ENCODE assay signal across 10 cellular contexts in the genomic region with DNA sequence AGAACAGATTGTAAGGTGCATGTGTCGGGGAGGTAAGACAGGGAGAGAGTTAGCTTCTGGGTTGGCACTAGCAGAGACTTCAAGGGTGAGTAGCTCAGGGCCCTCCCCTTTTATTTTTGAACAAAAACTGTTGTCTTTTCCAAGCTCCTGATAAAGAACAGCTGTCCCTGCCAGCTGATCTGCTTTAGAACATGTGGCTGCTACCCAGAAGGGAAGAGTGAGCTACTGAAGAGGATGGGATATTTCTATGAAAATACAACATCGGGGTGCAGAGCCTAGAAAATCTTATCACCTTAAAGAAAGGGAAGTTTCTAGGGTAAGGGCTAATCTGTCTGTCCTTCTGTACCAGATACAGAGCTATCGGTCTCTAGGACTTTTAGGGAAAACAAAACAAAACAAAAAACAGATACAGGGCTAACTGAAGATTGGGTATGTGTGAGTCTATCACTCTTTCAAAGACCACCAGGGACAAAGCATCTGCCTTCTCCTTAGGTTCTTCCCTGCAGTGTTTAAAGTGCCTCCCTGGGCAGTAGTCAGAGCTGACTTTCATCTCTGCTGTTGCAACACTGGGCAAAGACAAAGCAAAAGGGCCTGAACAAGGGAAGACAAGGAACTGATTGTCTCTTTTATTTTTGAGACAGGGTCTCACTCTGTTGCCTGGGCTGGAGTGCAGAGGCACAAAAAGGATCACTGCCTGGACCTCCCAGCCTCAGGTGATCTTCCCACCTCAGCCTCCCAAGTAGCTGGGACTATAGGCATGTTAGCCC. TPM values are rescaled to one million over a fixed set of nuclear protein-coding genes. Genes with fewer than 3 reads are reported as not detected.
DNase-seq lines count a peak whose midpoint lies in the region; ATAC-seq, FAIRE-seq and TF ChIP-seq lines count a peak whose summit lies in the region.
"Had no signal": no experiment of that assay in that cellular context is flagged by ENCODE, and none has a peak within 500 bp of the region (broad histone marks: within the 10 kb centered on the region; RNA-seq: fewer than 3 reads in every experiment).

No MANE protein-coding gene starts in this region.

- H3K4me1 ChIP-seq in K562 (replicated peaks in 1 of 2; ENCODE audit: control insufficient read depth in 2 of 2, insufficient read depth in 2 of 2, low read length in 2 of 2) (peaks cover 62 to 70% of the 10 kb centered on the region in 2 experiments), left lung (peaks cover 15 to 35% of the 10 kb centered on the region in 2 donors), stomach smooth muscle (ENCODE audit: control insufficient read depth, insufficient read depth, low read length) (peaks cover 36% of the 10 kb centered on the region), H9 (ENCODE audit: insufficient read depth, low read length) (peaks cover 5% of the 10 kb centered on the region; the same call in 1 of the 2 replicates)

- no peak overlapping the region for H2BK20ac ChIP-seq in H9 (ENCODE audit: low read depth, low read length, poor library complexity, severe bottlenecking)

- 25% methylated on average over 3 of the region's 3 CpGs for WGBS in K562 (ENCODE audit: insufficient coverage, low coverage, missing lambda C conversion rate)
- WGBS in H9 (ENCODE audit: extremely low coverage, insufficient read length, low lambda C conversion rate): no CpG with 5 or more reads among the region's 3 CpGs

- no peak for FAIRE-seq in K562 (lab: Jason Lieb, UNC)

- no peak overlapping the region for H2AK5ac ChIP-seq in H9 (ENCODE audit: insufficient read length, low read length)

- peaks cover 5% of the 10 kb centered on the region for H3K9me1 ChIP-seq in K562 (ENCODE audit: control insufficient read depth, insufficient read depth, low read length)

- ATAC-seq in K562 (no peak), left lung (no peak), HG03108 (IDR thresholded peaks at IDR 0.05; ENCODE audit: unreplicated experiment) (no peak)

- no TSS peak for BruUV-seq in K562 (replicated peaks; lab: Mats Ljungman, UMichigan)

- no peak overlapping the region for H2BK120ac ChIP-seq in H9 (ENCODE audit: low read depth, low read length, poor library complexity, severe bottlenecking)

- no peak overlapping the region for H2BK12ac ChIP-seq in H9 (ENCODE audit: insufficient read length, low read depth, low read length)

- H3K4me3 ChIP-seq in K562 (no peak overlapping the region), left lung (no peak overlapping the region), stomach smooth muscle (ENCODE audit: low read length in 2 of 2) (no peak overlapping the region)
- H3K4me3 ChIP-seq: cardiac muscle cell had no signal

- H4K5ac ChIP-seq in H9 (ENCODE audit: insufficient read length, low read depth, low read length): no peak overlapping the region

- CTCF ChIA-PET in K562 (lab: Yijun Ruan, JAX; ENCODE audit: low intra/inter-chr PET ratio): no interaction called here

- no peak overlapping the region for H3K4me3 Mint-ChIP-seq in H9

- no peak overlapping the region for H3T11ph ChIP-seq in H9 (ENCODE audit: low read length)

- POLR2A ChIA-PET in K562 (lab: Yijun Ruan, JAX): interaction anchor here (0.6 to 4.3 kb wide), 24 partner anchors 10 to 329 kb away, joined by 3 to 36 read pairs (median 4); partner anchors contain the start of genes FLOT2, NEK8, RPL23A and TLCD1

- no peak for TF ChIP-seq CTCF in K562 (IDR thresholded peaks at IDR 0.05 in 2 of 3, conservative IDR thresholded peaks at IDR 0.05 in 1 of 3; ENCODE audit: insufficient read depth in 2 of 3, low read depth in 1 of 3, low read length in 3 of 3)
- no peak for TF ChIP-seq CTCF in left lung (IDR thresholded peaks at IDR 0.05)
- TF ChIP-seq CTCF in H9 (conservative IDR thresholded peaks at IDR 0.05): no peak

- TF ChIP-seq POLR2A in K562 (conservative IDR thresholded peaks at IDR 0.05): no peak

- H3K79me2 ChIP-seq in K562 (ENCODE audit: control insufficient read depth, insufficient read depth, low read length) (peaks cover 9% of the 10 kb centered on the region; the same call in 2 of the 3 replicates), H9 (ENCODE audit: insufficient read depth, low read length) (no peaks in the 10 kb centered on the region)

- H3K4me2 ChIP-seq in K562 (ENCODE audit: insufficient read depth, low read length) (peak overlapping the region; percentile 71), H9 (ENCODE audit: insufficient read depth, insufficient read length, low read length) (no peak overlapping the region)

- H3K9ac ChIP-seq in K562 (ENCODE audit: insufficient read depth in 1 of 2, low read depth in 2 of 2, low read length in 2 of 2) (peak overlapping the region in 1 of 2 experiments; percentile 40; a peak in 1 of 4 replicates), stomach smooth muscle (ENCODE audit: low read length in 2 of 2) (peak overlapping the region; percentile 4 to 58), H9 (ENCODE audit: extremely low read depth, insufficient read length, low read length) (no peak overlapping the region)

- no peak overlapping the region for H4K8ac ChIP-seq in H9 (replicated peaks; ENCODE audit: insufficient read length, low read depth, low read length)

- peak; percentile 55 for DNase-seq in LHCN-M2 (ENCODE audit: low read depth)
- peak in 2 of 4 experiments; percentile 35 to 45 for DNase-seq in K562 (ENCODE audit: extremely low read depth in 1 of 4, low spot score in 3 of 4)
- DNase-seq in left lung: no peak
- DNase-seq in NCI-H1105 treated with DMSO at 0.1 percent for 48 hours (lab: John Stamatoyannopoulos, UW): no peak
- DNase-seq in H9: no peak
- DNase-seq in NOMO-1 treated with dmso at 0.1 percent for 144 hours (lab: John Stamatoyannopoulos, UW; ENCODE audit: unreplicated experiment): no peak
- DNase-seq: NCI-H345 had no signal

- in situ Hi-C loops in K562 (cut with MboI): no loop called here

- intact Hi-C loops in K562 (cut with micrococcal nuclease) (loop anchor here (10.0 kb wide), 1 partner anchor 313 kb away; the partner anchor contains the start of gene SPAG5), left lung (cut with DNase I) (no loop called here)

- no peak overlapping the region for H3K23ac ChIP-seq in H9 (ENCODE audit: insufficient read length, low read depth, low read length)

- no peak overlapping the region for H4K91ac ChIP-seq in H9 (ENCODE audit: insufficient read length, low read depth, low read length)

- no peaks in the 10 kb centered on the region for H3K23me2 ChIP-seq in H9 (ENCODE audit: insufficient read length, low read depth, low read length, poor library complexity, severe bottlenecking)

- peaks cover 11% of the 10 kb centered on the region; the same call in 1 of the 2 replicates for H4K20me1 ChIP-seq in K562 (replicated peaks; ENCODE audit: control insufficient read depth, insufficient read depth, low read length)
- no peaks in the 10 kb centered on the region for H4K20me1 ChIP-seq in H9 (ENCODE audit: control insufficient read depth, insufficient read depth, insufficient read length)

- no peak overlapping the region for H2BK15ac ChIP-seq in H9 (ENCODE audit: low read depth, low read length)

- H2BK5ac ChIP-seq in H9 (ENCODE audit: insufficient read length, low read length): no peak overlapping the region

- no peak overlapping the region for H3K4ac ChIP-seq in H9 (ENCODE audit: low read depth, low read length)

- H3K27ac Mint-ChIP-seq in H9: peak overlapping the region in 1 of 3 experiments; percentile 79; a peak in 3 of 7 replicates

- peak overlapping the region; percentile 42; the same call in 1 of the 3 replicates for H3K27ac ChIP-seq in K562 (ENCODE audit: extremely low read depth, low read depth, low read length)
- H3K27ac ChIP-seq in left lung: peak overlapping the region; percentile 45 to 86
- H3K27ac ChIP-seq in stomach smooth muscle (ENCODE audit: low read length): peak overlapping the region; percentile 80
- no peak overlapping the region for H3K27ac ChIP-seq in H9 (ENCODE audit: insufficient read length, low read depth, low read length)
- H3K27ac ChIP-seq: cardiac muscle cell had no signal

- H3K18ac ChIP-seq in H9 (ENCODE audit: insufficient read length, low read depth, low read length): no peak overlapping the region

- H3K9me3 ChIP-seq in K562 (replicated peaks; ENCODE audit: control insufficient read depth, insufficient read depth, low read depth, low read length) (no peaks in the 10 kb centered on the region), left lung (no peaks in the 10 kb centered on the region), stomach smooth muscle (ENCODE audit: control insufficient read depth in 2 of 2, low read length in 2 of 2) (no peaks in the 10 kb centered on the region), H9 (ENCODE audit: control insufficient read depth, low read depth, low read length) (no peaks in the 10 kb centered on the region)

- H3K27me3 Mint-ChIP-seq in H9 (ENCODE audit: low read depth): no peaks in the 10 kb centered on the region

- H3K4me1 Mint-ChIP-seq in H9: peaks cover 25 to 46% of the 10 kb centered on the region in 2 experiments

- no peak for TF ChIP-seq RAD21 in K562 (CRISPR knock-in tag; conservative IDR thresholded peaks at IDR 0.05 in 1 of 2, IDR thresholded peaks at IDR 0.05 in 1 of 2)

- 0 out of 2 replicates have a peak overlapping the region, but pooled peaks have one; percentile 5 for H2AFZ ChIP-seq in K562 (ENCODE audit: low read depth, low read length)
- no peak overlapping the region for H2AFZ ChIP-seq in H9 (ENCODE audit: low read length)

- H3K36me3 Mint-ChIP-seq in H9 (ENCODE audit: insufficient read depth in 1 of 3, low read depth in 3 of 3): peaks cover 50 to 77% (median 61%) of the 10 kb centered on the region in 3 experiments

- no peak overlapping the region for H3K14ac ChIP-seq in H9 (ENCODE audit: insufficient read depth, low read length)

- no peak for TF ChIP-seq EP300 in K562 (IDR thresholded peaks at IDR 0.05; ENCODE audit: low read length)

- no peaks in the 10 kb centered on the region for H3K79me1 ChIP-seq in H9 (ENCODE audit: insufficient read depth, low read depth, low read length, poor library complexity, severe bottlenecking)

- H3K56ac ChIP-seq in H9 (ENCODE audit: insufficient read length, low read depth, low read length): no peak overlapping the region

- peaks cover 76% of the 10 kb centered on the region for H3K36me3 ChIP-seq in K562 (ENCODE audit: control insufficient read depth, insufficient read depth, low read length)
- H3K36me3 ChIP-seq in left lung: peaks cover 0 to 77% of the 10 kb centered on the region in 2 donors
- H3K36me3 ChIP-seq in stomach smooth muscle (ENCODE audit: control insufficient read depth in 2 of 2, insufficient read depth in 2 of 2, low read length in 2 of 2): peaks cover 51% of the 10 kb centered on the region in 2 donors

- H3K27me3 ChIP-seq in K562 (ENCODE audit: control insufficient read depth in 2 of 2, insufficient read depth in 2 of 2, low read length in 2 of 2) (no peaks in the 10 kb centered on the region), left lung (no peaks in the 10 kb centered on the region), stomach smooth muscle (ENCODE audit: control insufficient read depth in 1 of 2, insufficient read depth in 2 of 2, low read length in 2 of 2) (no peaks in the 10 kb centered on the region), H9 (ENCODE audit: insufficient read depth, low read length) (no peaks in the 10 kb centered on the region)
- H3K27me3 ChIP-seq: cardiac muscle cell had no signal

- H3K9me3 Mint-ChIP-seq in H9: peaks cover 0 to 3% of the 10 kb centered on the region in 2 experiments; a peak in 1 of 5 replicates

RNA-seq across cellular contexts. Expression of gene DHRS13, which starts 5.0 kb away (rescaled TPM):
- 4.6 and 5.2 TPM in 2 replicates for total RNA-seq in LHCN-M2 (2014; rRNA removed)
- 2.5 TPM for polyA plus RNA-seq in LHCN-M2 (2012)
- 64.4 and 82.9 TPM in 2 replicates for total RNA-seq in K562 (2011; cell fraction: chromatin; rRNA removed; ENCODE audit: low replicate concordance)
- total RNA-seq in K562 (2011; cell fraction: nucleolus; rRNA removed): 76.9 and 79.7 TPM in 2 replicates
- total RNA-seq in K562 (2011; cell fraction: nucleoplasm; rRNA removed): 79.7 and 82.1 TPM in 2 replicates
- total RNA-seq in K562 (2014; rRNA removed): 52.3 and 56.7 TPM in 2 replicates
- 21.5 and 25.2 TPM in 2 replicates for total RNA-seq in K562 (2014; rRNA removed; fragmentation: Illumina TruSeq; extraction: Trizol)
- total RNA-seq in K562 (2015; rRNA removed; fragmentation: Illumina TruSeq; extraction: Trizol): 31.2 and 33.5 TPM in 2 replicates
- 39.5 and 42.4 TPM in 2 replicates for total RNA-seq in K562 (2021)
- polyA plus RNA-seq in K562 (2011; rRNA removed): 26.9 and 36.3 TPM in 2 replicates
- polyA plus RNA-seq in K562 (2011; cell fraction: cytosol; rRNA removed): 40.5 and 70.4 TPM in 2 replicates
- 24.6 and 32.8 TPM in 2 replicates for polyA plus RNA-seq in K562 (2011; cell fraction: nucleus; rRNA removed)
- polyA plus RNA-seq in K562 (2012): 19.4 and 24.0 TPM in 2 replicates
- 30.2 and 32.3 TPM in 2 replicates for polyA plus RNA-seq in K562 (2014; fragmentation: Illumina TruSeq; extraction: Trizol)
- polyA plus RNA-seq in K562 (2014; fragmentation: Nextera tagmentation; extraction: Ambion mirVana): under 1 TPM in 1 of 2 experiments, not detected in 1; 0.32 TPM
- 44.9 and 53.3 TPM in 2 replicates for polyA plus RNA-seq in K562 (2014; rRNA removed)
- 25.0 and 26.0 TPM in 2 replicates for polyA minus RNA-seq in K562 (2011; rRNA and poly(A)+ RNA removed)
- 14.7 and 20.7 TPM in 2 replicates for polyA minus RNA-seq in K562 (2011; cell fraction: cytosol; rRNA and poly(A)+ RNA removed)
- 16.6 and 16.9 TPM in 2 replicates for polyA minus RNA-seq in K562 (2011; cell fraction: nucleus; rRNA and poly(A)+ RNA removed)
- 10 to 100 TPM in 1 of 2 donors, 1 to 10 TPM in 1; 8.8 to 16.9 TPM for total RNA-seq in left lung
- total RNA-seq in H9 (2021): 28.6 and 29.6 TPM in 2 replicates

RNA-seq across cellular contexts. Expression of gene FLOT2, which starts 10.4 kb away (rescaled TPM):
- total RNA-seq in LHCN-M2 (2014; rRNA removed) (23.7 and 31.6 TPM in 2 replicates), K562 (2014; rRNA removed) (41.7 and 47.7 TPM in 2 replicates), K562 (2014; rRNA removed; fragmentation: Illumina TruSeq; extraction: Trizol) (22.8 and 28.5 TPM in 2 replicates), K562 (2015; rRNA removed; fragmentation: Illumina TruSeq; extraction: Trizol) (38.1 and 40.6 TPM in 2 replicates), K562 (2021) (138 and 143 TPM in 2 replicates), left lung (100 to 1,000 TPM in 1 of 2 donors, 10 to 100 TPM in 1; 95.7 to 171 TPM), H9 (2021) (173 and 185 TPM in 2 replicates)
- 62.1 TPM for polyA plus RNA-seq in LHCN-M2 (2012)
- 71.3 and 104 TPM in 2 replicates for total RNA-seq in K562 (2011; cell fraction: chromatin; rRNA removed; ENCODE audit: low replicate concordance)
- total RNA-seq in K562 (2011; cell fraction: nucleolus; rRNA removed): 66.8 and 70.7 TPM in 2 replicates
- 69.2 and 74.4 TPM in 2 replicates for total RNA-seq in K562 (2011; cell fraction: nucleoplasm; rRNA removed)
- polyA plus RNA-seq in K562 (2011; rRNA removed) (90.8 and 99.7 TPM in 2 replicates), K562 (2014; fragmentation: Illumina TruSeq; extraction: Trizol) (87.8 and 95.5 TPM in 2 replicates), K562 (2014; fragmentation: Nextera tagmentation; extraction: Ambion mirVana) (10 to 100 TPM; 17.5 to 30.1 TPM), K562 (2014; rRNA removed) (72.2 and 72.7 TPM in 2 replicates)
- 118 and 151 TPM in 2 replicates for polyA plus RNA-seq in K562 (2011; cell fraction: cytosol; rRNA removed)
- polyA plus RNA-seq in K562 (2011; cell fraction: nucleus; rRNA removed): 86.5 and 110 TPM in 2 replicates
- 106 and 168 TPM in 2 replicates for polyA plus RNA-seq in K562 (2012)
- 114 and 143 TPM in 2 replicates for polyA minus RNA-seq in K562 (2011; rRNA and poly(A)+ RNA removed)
- 86.6 and 88.6 TPM in 2 replicates for polyA minus RNA-seq in K562 (2011; cell fraction: cytosol; rRNA and poly(A)+ RNA removed)
- 16.2 and 18.3 TPM in 2 replicates for polyA minus RNA-seq in K562 (2011; cell fraction: nucleus; rRNA and poly(A)+ RNA removed)

RNA-seq across cellular contexts. Expression of gene PHF12, which starts 43.4 kb away (rescaled TPM):
- total RNA-seq in LHCN-M2 (2014; rRNA removed): 28.2 and 29.0 TPM in 2 replicates
- polyA plus RNA-seq in LHCN-M2 (2012): 12.9 TPM
- total RNA-seq in K562 (2011; cell fraction: chromatin; rRNA removed; ENCODE audit: low replicate concordance): 126 and 135 TPM in 2 replicates
- total RNA-seq in K562 (2011; cell fraction: nucleolus; rRNA removed): 70.4 and 78.8 TPM in 2 replicates
- total RNA-seq in K562 (2011; cell fraction: nucleoplasm; rRNA removed): 90.9 and 130 TPM in 2 replicates
- total RNA-seq in K562 (2014; rRNA removed): 17.7 and 18.7 TPM in 2 replicates
- 8.2 and 8.3 TPM in 2 replicates for total RNA-seq in K562 (2014; rRNA removed; fragmentation: Illumina TruSeq; extraction: Trizol)
- total RNA-seq in K562 (2015; rRNA removed; fragmentation: Illumina TruSeq; extraction: Trizol): 10.4 and 12.0 TPM in 2 replicates
- 24.0 and 31.3 TPM in 2 replicates for total RNA-seq in K562 (2021)
- polyA plus RNA-seq in K562 (2011; rRNA removed): 13.5 and 27.0 TPM in 2 replicates
- 17.1 and 19.2 TPM in 2 replicates for polyA plus RNA-seq in K562 (2011; cell fraction: cytosol; rRNA removed)
- polyA plus RNA-seq in K562 (2011; cell fraction: nucleus; rRNA removed): 115 and 157 TPM in 2 replicates
- polyA plus RNA-seq in K562 (2012): 27.6 and 28.9 TPM in 2 replicates
- 19.9 and 21.4 TPM in 2 replicates for polyA plus RNA-seq in K562 (2014; fragmentation: Illumina TruSeq; extraction: Trizol)
- polyA plus RNA-seq in K562 (2014; fragmentation: Nextera tagmentation; extraction: Ambion mirVana): 1 to 10 TPM in 1 of 2 experiments, under 1 TPM in 1; 0.82 to 1.1 TPM
- polyA plus RNA-seq in K562 (2014; rRNA removed): 21.5 and 21.8 TPM in 2 replicates
- polyA minus RNA-seq in K562 (2011; rRNA and poly(A)+ RNA removed): 18.1 and 18.7 TPM in 2 replicates
- polyA minus RNA-seq in K562 (2011; cell fraction: cytosol; rRNA and poly(A)+ RNA removed): 12.2 and 15.7 TPM in 2 replicates
- 23.6 and 27.0 TPM in 2 replicates for polyA minus RNA-seq in K562 (2011; cell fraction: nucleus; rRNA and poly(A)+ RNA removed)
- 10 to 100 TPM; 32.1 to 45.8 TPM for total RNA-seq in left lung
- total RNA-seq in H9 (2021): 62.1 and 68.5 TPM in 2 replicates

RNA-seq across cellular contexts. Expression of gene ERAL1, which starts 53.1 kb away (rescaled TPM):
- total RNA-seq in LHCN-M2 (2014; rRNA removed): 41.3 and 49.2 TPM in 2 replicates
- 44.2 TPM for polyA plus RNA-seq in LHCN-M2 (2012)
- total RNA-seq in K562 (2011; cell fraction: chromatin; rRNA removed; ENCODE audit: low replicate concordance): 47.5 and 136 TPM in 2 replicates
- 90.7 and 91.3 TPM in 2 replicates for total RNA-seq in K562 (2011; cell fraction: nucleolus; rRNA removed)
- total RNA-seq in K562 (2011; cell fraction: nucleoplasm; rRNA removed): 66.9 and 68.4 TPM in 2 replicates
- total RNA-seq in K562 (2014; rRNA removed): 65.2 and 82.2 TPM in 2 replicates
- total RNA-seq in K562 (2014; rRNA removed; fragmentation: Illumina TruSeq; extraction: Trizol): 35.9 and 37.5 TPM in 2 replicates
- total RNA-seq in K562 (2015; rRNA removed; fragmentation: Illumina TruSeq; extraction: Trizol): 42.2 and 44.8 TPM in 2 replicates
- 97.5 and 98.3 TPM in 2 replicates for total RNA-seq in K562 (2021)
- 123 and 132 TPM in 2 replicates for polyA plus RNA-seq in K562 (2011; rRNA removed)
- 145 and 255 TPM in 2 replicates for polyA plus RNA-seq in K562 (2011; cell fraction: cytosol; rRNA removed)
- polyA plus RNA-seq in K562 (2011; cell fraction: nucleus; rRNA removed): 106 and 137 TPM in 2 replicates
- polyA plus RNA-seq in K562 (2012): 90.4 and 103 TPM in 2 replicates
- polyA plus RNA-seq in K562 (2014; fragmentation: Illumina TruSeq; extraction: Trizol): 143 and 149 TPM in 2 replicates
- polyA plus RNA-seq in K562 (2014; fragmentation: Nextera tagmentation; extraction: Ambion mirVana): 100 to 1,000 TPM; 306 to 351 TPM
- polyA plus RNA-seq in K562 (2014; rRNA removed): 106 and 135 TPM in 2 replicates
- polyA minus RNA-seq in K562 (2011; rRNA and poly(A)+ RNA removed): 74.6 and 135 TPM in 2 replicates
- 72.4 and 111 TPM in 2 replicates for polyA minus RNA-seq in K562 (2011; cell fraction: cytosol; rRNA and poly(A)+ RNA removed)
- 45.1 and 67.7 TPM in 2 replicates for polyA minus RNA-seq in K562 (2011; cell fraction: nucleus; rRNA and poly(A)+ RNA removed)
- total RNA-seq in left lung: 10 to 100 TPM; 30.0 to 33.4 TPM
- total RNA-seq in H9 (2021): 61.7 and 67.8 TPM in 2 replicates
